1 cellular context compared by ENCODE assay signal in the genomic region with DNA sequence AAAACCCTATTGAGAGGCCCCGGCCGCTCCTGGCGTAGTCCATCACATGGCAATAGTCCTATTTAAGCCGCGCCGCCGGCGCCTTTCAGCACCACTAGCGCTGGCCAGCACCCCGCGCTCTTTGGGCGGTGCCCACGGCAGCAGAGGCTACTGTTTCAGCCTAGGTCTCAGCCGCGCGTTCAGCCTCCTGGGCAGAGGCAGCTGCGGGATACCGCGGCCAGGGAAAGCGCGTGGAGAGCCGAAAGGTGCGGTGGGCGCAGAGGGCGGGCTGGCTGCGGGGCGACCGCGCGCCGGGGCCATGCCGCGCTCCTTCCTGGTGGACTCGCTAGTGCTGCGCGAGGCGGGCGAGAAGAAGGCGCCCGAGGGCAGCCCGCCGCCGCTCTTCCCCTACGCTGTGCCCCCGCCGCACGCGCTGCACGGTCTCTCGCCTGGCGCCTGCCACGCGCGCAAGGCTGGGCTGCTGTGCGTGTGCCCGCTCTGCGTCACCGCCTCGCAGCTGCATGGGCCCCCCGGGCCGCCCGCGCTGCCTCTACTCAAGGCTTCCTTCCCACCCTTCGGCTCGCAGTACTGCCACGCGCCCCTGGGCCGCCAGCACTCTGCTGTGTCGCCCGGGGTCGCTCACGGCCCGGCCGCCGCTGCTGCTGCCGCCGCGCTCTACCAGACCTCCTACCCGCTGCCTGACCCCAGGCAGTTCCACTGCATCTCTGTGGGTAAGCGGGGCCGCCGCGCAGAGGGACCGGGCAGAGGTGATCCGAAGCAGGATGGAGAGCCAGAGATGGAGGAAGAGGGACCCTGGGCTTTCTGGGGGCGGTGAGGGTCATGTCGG.
A peak's percentile ranks its signal among the peaks of the same experiment; 100 is the strongest.
TF ChIP-seq lines count a peak whose summit lies in the region.

A gene (plus strand): TSS at position 91 of the 826 bp plus-strand sequence. CDS start 208 bp downstream, at position 299.

TF ChIP-seq in HepG2, 621 proteins besides CTCF, POLR2A, EP300 and RAD21 (continued from another document and continues in another):
- TF ChIP-seq, protein P1, sequence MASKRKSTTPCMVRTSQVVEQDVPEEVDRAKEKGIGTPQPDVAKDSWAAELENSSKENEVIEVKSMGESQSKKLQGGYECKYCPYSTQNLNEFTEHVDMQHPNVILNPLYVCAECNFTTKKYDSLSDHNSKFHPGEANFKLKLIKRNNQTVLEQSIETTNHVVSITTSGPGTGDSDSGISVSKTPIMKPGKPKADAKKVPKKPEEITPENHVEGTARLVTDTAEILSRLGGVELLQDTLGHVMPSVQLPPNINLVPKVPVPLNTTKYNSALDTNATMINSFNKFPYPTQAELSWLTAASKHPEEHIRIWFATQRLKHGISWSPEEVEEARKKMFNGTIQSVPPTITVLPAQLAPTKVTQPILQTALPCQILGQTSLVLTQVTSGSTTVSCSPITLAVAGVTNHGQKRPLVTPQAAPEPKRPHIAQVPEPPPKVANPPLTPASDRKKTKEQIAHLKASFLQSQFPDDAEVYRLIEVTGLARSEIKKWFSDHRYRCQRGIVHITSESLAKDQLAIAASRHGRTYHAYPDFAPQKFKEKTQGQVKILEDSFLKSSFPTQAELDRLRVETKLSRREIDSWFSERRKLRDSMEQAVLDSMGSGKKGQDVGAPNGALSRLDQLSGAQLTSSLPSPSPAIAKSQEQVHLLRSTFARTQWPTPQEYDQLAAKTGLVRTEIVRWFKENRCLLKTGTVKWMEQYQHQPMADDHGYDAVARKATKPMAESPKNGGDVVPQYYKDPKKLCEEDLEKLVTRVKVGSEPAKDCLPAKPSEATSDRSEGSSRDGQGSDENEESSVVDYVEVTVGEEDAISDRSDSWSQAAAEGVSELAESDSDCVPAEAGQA (IDR thresholded peaks at IDR 0.05; ENCODE audit: low read depth), result no peak
- TF ChIP-seq, protein P1 (CRISPR knock-in tag; IDR thresholded peaks at IDR 0.05; ENCODE audit: borderline replicate concordance), result no peak
- 0 out of 2 replicates have a peak, but pooled peaks have one; percentile 52 for TF ChIP-seq HOXA9 (CRISPR knock-in tag; IDR thresholded peaks at IDR 0.05; ENCODE audit: borderline replicate concordance)
- 0 out of 2 replicates have a peak, but pooled peaks have one; percentile 29 for TF ChIP-seq ELF3 (CRISPR knock-in tag; IDR thresholded peaks at IDR 0.05)
- no peak for TF ChIP-seq RFX1 (IDR thresholded peaks at IDR 0.05)
- TF ChIP-seq SALL2 (CRISPR knock-in tag; IDR thresholded peaks at IDR 0.05), result no peak
- no peak for TF ChIP-seq ZNF816 (CRISPR knock-in tag; IDR thresholded peaks at IDR 0.05; ENCODE audit: borderline replicate concordance)
- no peak for TF ChIP-seq ZNF790 (CRISPR knock-in tag; IDR thresholded peaks at IDR 0.05; ENCODE audit: borderline replicate concordance)
- no peak for TF ChIP-seq ZNF317 (CRISPR knock-in tag; IDR thresholded peaks at IDR 0.05)
- TF ChIP-seq, protein P2, sequence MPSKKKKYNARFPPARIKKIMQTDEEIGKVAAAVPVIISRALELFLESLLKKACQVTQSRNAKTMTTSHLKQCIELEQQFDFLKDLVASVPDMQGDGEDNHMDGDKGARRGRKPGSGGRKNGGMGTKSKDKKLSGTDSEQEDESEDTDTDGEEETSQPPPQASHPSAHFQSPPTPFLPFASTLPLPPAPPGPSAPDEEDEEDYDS (CRISPR knock-in tag; IDR thresholded peaks at IDR 0.05), result no peak
- TF ChIP-seq, protein P3, sequence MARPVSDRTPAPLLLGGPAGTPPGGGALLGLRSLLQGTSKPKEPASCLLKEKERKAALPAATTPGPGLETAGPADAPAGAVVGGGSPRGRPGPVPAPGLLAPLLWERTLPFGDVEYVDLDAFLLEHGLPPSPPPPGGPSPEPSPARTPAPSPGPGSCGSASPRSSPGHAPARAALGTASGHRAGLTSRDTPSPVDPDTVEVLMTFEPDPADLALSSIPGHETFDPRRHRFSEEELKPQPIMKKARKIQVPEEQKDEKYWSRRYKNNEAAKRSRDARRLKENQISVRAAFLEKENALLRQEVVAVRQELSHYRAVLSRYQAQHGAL (CRISPR knock-in tag; IDR thresholded peaks at IDR 0.05; ENCODE audit: not compliant biosample characterization), result no peak
- no peak for TF ChIP-seq HNRNPK (IDR thresholded peaks at IDR 0.05; ENCODE audit: low read depth, low read length, poor library complexity, severe bottlenecking)
- TF ChIP-seq, protein P4, sequence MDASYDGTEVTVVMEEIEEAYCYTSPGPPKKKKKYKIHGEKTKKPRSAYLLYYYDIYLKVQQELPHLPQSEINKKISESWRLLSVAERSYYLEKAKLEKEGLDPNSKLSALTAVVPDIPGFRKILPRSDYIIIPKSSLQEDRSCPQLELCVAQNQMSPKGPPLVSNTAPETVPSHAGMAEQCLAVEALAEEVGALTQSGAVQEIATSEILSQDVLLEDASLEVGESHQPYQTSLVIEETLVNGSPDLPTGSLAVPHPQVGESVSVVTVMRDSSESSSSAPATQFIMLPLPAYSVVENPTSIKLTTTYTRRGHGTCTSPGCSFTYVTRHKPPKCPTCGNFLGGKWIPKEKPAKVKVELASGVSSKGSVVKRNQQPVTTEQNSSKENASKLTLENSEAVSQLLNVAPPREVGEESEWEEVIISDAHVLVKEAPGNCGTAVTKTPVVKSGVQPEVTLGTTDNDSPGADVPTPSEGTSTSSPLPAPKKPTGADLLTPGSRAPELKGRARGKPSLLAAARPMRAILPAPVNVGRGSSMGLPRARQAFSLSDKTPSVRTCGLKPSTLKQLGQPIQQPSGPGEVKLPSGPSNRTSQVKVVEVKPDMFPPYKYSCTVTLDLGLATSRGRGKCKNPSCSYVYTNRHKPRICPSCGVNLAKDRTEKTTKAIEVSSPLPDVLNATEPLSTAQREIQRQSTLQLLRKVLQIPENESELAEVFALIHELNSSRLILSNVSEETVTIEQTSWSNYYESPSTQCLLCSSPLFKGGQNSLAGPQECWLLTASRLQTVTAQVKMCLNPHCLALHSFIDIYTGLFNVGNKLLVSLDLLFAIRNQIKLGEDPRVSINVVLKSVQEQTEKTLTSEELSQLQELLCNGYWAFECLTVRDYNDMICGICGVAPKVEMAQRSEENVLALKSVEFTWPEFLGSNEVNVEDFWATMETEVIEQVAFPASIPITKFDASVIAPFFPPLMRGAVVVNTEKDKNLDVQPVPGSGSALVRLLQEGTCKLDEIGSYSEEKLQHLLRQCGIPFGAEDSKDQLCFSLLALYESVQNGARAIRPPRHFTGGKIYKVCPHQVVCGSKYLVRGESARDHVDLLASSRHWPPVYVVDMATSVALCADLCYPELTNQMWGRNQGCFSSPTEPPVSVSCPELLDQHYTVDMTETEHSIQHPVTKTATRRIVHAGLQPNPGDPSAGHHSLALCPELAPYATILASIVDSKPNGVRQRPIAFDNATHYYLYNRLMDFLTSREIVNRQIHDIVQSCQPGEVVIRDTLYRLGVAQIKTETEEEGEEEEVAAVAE (CRISPR knock-in tag; IDR thresholded peaks at IDR 0.05; ENCODE audit: borderline replicate concordance), result no peak
- TF ChIP-seq ZNF674 (CRISPR knock-in tag; IDR thresholded peaks at IDR 0.05; ENCODE audit: low read depth), result no peak
- no peak for TF ChIP-seq HOXD1 (CRISPR knock-in tag; IDR thresholded peaks at IDR 0.05)
- peak; percentile 42; the same call in 1 of the 2 replicates for TF ChIP-seq ZNF451 (CRISPR knock-in tag; IDR thresholded peaks at IDR 0.05)
- TF ChIP-seq, protein P5, sequence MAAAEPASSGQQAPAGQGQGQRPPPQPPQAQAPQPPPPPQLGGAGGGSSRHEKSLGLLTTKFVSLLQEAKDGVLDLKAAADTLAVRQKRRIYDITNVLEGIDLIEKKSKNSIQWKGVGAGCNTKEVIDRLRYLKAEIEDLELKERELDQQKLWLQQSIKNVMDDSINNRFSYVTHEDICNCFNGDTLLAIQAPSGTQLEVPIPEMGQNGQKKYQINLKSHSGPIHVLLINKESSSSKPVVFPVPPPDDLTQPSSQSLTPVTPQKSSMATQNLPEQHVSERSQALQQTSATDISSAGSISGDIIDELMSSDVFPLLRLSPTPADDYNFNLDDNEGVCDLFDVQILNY (CRISPR knock-in tag; conservative IDR thresholded peaks at IDR 0.05), result 0 out of 2 replicates have a peak, but pooled peaks have one; percentile 36
- TF ChIP-seq, protein P6, sequence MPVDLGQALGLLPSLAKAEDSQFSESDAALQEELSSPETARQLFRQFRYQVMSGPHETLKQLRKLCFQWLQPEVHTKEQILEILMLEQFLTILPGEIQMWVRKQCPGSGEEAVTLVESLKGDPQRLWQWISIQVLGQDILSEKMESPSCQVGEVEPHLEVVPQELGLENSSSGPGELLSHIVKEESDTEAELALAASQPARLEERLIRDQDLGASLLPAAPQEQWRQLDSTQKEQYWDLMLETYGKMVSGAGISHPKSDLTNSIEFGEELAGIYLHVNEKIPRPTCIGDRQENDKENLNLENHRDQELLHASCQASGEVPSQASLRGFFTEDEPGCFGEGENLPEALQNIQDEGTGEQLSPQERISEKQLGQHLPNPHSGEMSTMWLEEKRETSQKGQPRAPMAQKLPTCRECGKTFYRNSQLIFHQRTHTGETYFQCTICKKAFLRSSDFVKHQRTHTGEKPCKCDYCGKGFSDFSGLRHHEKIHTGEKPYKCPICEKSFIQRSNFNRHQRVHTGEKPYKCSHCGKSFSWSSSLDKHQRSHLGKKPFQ (CRISPR knock-in tag; IDR thresholded peaks at IDR 0.05; ENCODE audit: insufficient replicate concordance), result no peak
- TF ChIP-seq HDAC6 (IDR thresholded peaks at IDR 0.05; ENCODE audit: low read depth, low read length), result no peak
- TF ChIP-seq, protein P7, sequence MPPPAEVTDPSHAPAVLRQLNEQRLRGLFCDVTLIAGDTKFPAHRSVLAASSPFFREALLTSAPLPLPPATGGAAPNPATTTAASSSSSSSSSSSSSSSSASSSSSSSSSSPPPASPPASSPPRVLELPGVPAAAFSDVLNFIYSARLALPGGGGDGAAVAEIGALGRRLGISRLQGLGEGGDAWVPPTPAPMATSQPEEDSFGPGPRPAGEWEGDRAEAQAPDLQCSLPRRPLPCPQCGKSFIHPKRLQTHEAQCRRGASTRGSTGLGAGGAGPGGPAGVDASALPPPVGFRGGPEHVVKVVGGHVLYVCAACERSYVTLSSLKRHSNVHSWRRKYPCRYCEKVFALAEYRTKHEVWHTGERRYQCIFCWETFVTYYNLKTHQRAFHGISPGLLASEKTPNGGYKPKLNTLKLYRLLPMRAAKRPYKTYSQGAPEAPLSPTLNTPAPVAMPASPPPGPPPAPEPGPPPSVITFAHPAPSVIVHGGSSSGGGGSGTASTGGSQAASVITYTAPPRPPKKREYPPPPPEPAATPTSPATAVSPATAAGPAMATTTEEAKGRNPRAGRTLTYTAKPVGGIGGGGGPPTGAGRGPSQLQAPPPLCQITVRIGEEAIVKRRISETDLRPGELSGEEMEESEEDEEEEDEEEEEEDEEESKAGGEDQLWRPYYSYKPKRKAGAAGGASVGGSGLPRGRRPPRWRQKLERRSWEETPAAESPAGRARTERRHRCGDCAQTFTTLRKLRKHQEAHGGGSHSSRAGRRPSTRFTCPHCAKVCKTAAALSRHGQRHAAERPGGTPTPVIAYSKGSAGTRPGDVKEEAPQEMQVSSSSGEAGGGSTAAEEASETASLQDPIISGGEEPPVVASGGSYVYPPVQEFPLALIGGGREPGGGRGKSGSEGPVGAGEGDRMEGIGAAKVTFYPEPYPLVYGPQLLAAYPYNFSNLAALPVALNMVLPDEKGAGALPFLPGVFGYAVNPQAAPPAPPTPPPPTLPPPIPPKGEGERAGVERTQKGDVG (CRISPR knock-in tag; IDR thresholded peaks at IDR 0.05; ENCODE audit: borderline replicate concordance), result no peak
- TF ChIP-seq, protein P8, sequence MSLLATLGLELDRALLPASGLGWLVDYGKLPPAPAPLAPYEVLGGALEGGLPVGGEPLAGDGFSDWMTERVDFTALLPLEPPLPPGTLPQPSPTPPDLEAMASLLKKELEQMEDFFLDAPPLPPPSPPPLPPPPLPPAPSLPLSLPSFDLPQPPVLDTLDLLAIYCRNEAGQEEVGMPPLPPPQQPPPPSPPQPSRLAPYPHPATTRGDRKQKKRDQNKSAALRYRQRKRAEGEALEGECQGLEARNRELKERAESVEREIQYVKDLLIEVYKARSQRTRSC (CRISPR knock-in tag; IDR thresholded peaks at IDR 0.05; ENCODE audit: low read depth), result no peak
- no peak for TF ChIP-seq ZNF562 (CRISPR knock-in tag; IDR thresholded peaks at IDR 0.05; ENCODE audit: borderline replicate concordance)
- no peak for TF ChIP-seq ZNF101 (CRISPR knock-in tag; IDR thresholded peaks at IDR 0.05; ENCODE audit: borderline replicate concordance, low read depth)
- no peak for TF ChIP-seq RAD51 (IDR thresholded peaks at IDR 0.05; ENCODE audit: borderline replicate concordance)
- no peak for TF ChIP-seq NCOA1 (CRISPR knock-in tag; IDR thresholded peaks at IDR 0.05)
- TF ChIP-seq ZNF569 (CRISPR knock-in tag; IDR thresholded peaks at IDR 0.05; ENCODE audit: borderline replicate concordance), result no peak
- 0 out of 2 replicates have a peak, but pooled peaks have one; percentile 39 for TF ChIP-seq ZNF230 (CRISPR knock-in tag; IDR thresholded peaks at IDR 0.05)
- TF ChIP-seq, protein P9, sequence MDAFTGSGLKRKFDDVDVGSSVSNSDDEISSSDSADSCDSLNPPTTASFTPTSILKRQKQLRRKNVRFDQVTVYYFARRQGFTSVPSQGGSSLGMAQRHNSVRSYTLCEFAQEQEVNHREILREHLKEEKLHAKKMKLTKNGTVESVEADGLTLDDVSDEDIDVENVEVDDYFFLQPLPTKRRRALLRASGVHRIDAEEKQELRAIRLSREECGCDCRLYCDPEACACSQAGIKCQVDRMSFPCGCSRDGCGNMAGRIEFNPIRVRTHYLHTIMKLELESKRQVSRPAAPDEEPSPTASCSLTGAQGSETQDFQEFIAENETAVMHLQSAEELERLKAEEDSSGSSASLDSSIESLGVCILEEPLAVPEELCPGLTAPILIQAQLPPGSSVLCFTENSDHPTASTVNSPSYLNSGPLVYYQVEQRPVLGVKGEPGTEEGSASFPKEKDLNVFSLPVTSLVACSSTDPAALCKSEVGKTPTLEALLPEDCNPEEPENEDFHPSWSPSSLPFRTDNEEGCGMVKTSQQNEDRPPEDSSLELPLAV (CRISPR knock-in tag; conservative IDR thresholded peaks at IDR 0.05; ENCODE audit: low read depth), result no peak
- no peak for TF ChIP-seq JDP2 (CRISPR knock-in tag; IDR thresholded peaks at IDR 0.05; ENCODE audit: borderline replicate concordance)
- TF ChIP-seq FOXO1 (CRISPR knock-in tag; IDR thresholded peaks at IDR 0.05), result 0 out of 2 replicates have a peak, but pooled peaks have one; percentile 14
- TF ChIP-seq TCF7L2 (IDR thresholded peaks at IDR 0.05; ENCODE audit: low read depth, low read length), result no peak
- TF ChIP-seq ZNF557 (CRISPR knock-in tag; IDR thresholded peaks at IDR 0.05), result no peak
- TF ChIP-seq PRPF4 (IDR thresholded peaks at IDR 0.05; ENCODE audit: low read depth, low read length, poor library complexity, severe bottlenecking), result no peak
- no peak for TF ChIP-seq EED (CRISPR knock-in tag; IDR thresholded peaks at IDR 0.05)
- no peak for TF ChIP-seq TAF1 (CRISPR knock-in tag; IDR thresholded peaks at IDR 0.05)
- TF ChIP-seq ZSCAN22 (CRISPR knock-in tag; IDR thresholded peaks at IDR 0.05), result no peak
